Comparison of ENCODE assay signal across 17 cellular contexts in genomic region chr16:21104124-21104860, GRCh38. TPM values are rescaled to one million over a fixed set of nuclear protein-coding genes. Genes with fewer than 3 reads are reported as not detected.
A peak's percentile ranks its signal among the peaks of the same experiment; 100 is the strongest.
DNase-seq lines count a peak whose midpoint lies in the region; ATAC-seq, FAIRE-seq and TF ChIP-seq lines count a peak whose summit lies in the region.
"Had no signal": no experiment of that assay in that cellular context is flagged by ENCODE, and none has a peak within 500 bp of the region (broad histone marks: within the 10 kb centered on the region; RNA-seq: fewer than 3 reads in every experiment).

No MANE protein-coding gene starts in this region.

- H2AFZ ChIP-seq in H9 (ENCODE audit: low read length) (peak overlapping the region; percentile 51), K562 (ENCODE audit: low read depth, low read length) (no peak overlapping the region)

- no peak overlapping the region for H4K8ac ChIP-seq in H9 (replicated peaks; ENCODE audit: insufficient read length, low read depth, low read length)

- H3K14ac ChIP-seq in H9 (ENCODE audit: insufficient read depth, low read length) = no peak overlapping the region

- TF ChIP-seq POLR2A in K562 (conservative IDR thresholded peaks at IDR 0.05) = no peak

- H3K9ac ChIP-seq in H9 (ENCODE audit: extremely low read depth, insufficient read length, low read length) = no peak overlapping the region
- no peak overlapping the region for H3K9ac ChIP-seq in K562 (ENCODE audit: insufficient read depth in 1 of 2, low read depth in 2 of 2, low read length in 2 of 2)

- H3K4me1 ChIP-seq in H9 (ENCODE audit: insufficient read depth, low read length) (peaks cover 9% of the 10 kb centered on the region; the same call in 1 of the 2 replicates), K562 (replicated peaks in 1 of 2; ENCODE audit: control insufficient read depth in 2 of 2, insufficient read depth in 2 of 2, low read length in 2 of 2) (no peaks in the 10 kb centered on the region; a peak in 1 of 5 replicates)

- no peak overlapping the region for H3K4ac ChIP-seq in H9 (ENCODE audit: low read depth, low read length)

- H2AK5ac ChIP-seq in H9 (ENCODE audit: insufficient read length, low read length) = no peak overlapping the region

- H3K23me2 ChIP-seq in H9 (ENCODE audit: insufficient read length, low read depth, low read length, poor library complexity, severe bottlenecking) = no peaks in the 10 kb centered on the region

- in situ Hi-C loops in K562 (cut with MboI) = no loop called here

- H3T11ph ChIP-seq in H9 (ENCODE audit: low read length) = no peak overlapping the region

- no peaks in the 10 kb centered on the region for H3K9me1 ChIP-seq in K562 (ENCODE audit: control insufficient read depth, insufficient read depth, low read length)

- H3K4me3 Mint-ChIP-seq in H9 = no peak overlapping the region
- H3K4me3 Mint-ChIP-seq: CD14-positive monocyte; stimulated activated naive CD8-positive, alpha-beta T cell treated with anti-CD3 and anti-CD28 coated beads, Interleukin-15, amount 100 ng/mL, for 72 hours; T-helper 1 cell treated with Interleukin-12 subunit alpha and Interleukin-12 subunit beta and Interleukin-4 antibody, amounts not matched to agents 30 μg/mL and 1 μg/mL, for 36 hours had no signal

- no peak overlapping the region for H2BK120ac ChIP-seq in H9 (ENCODE audit: low read depth, low read length, poor library complexity, severe bottlenecking)

- ATAC-seq in K562 (no peak), GM21786 (IDR thresholded peaks at IDR 0.05; ENCODE audit: unreplicated experiment) (no peak), GM18520 (IDR thresholded peaks at IDR 0.05; ENCODE audit: unreplicated experiment) (no peak)
- ATAC-seq: stimulated activated naive CD8-positive, alpha-beta T cell treated with anti-CD3 and anti-CD28 coated beads, Interleukin-15, amount 100 ng/mL, for 72 hours had no signal

- no peak for TF ChIP-seq RAD21 in K562 (CRISPR knock-in tag; conservative IDR thresholded peaks at IDR 0.05 in 1 of 2, IDR thresholded peaks at IDR 0.05 in 1 of 2)

- TF ChIP-seq CTCF in AG10803 (conservative IDR thresholded peaks at IDR 0.05; ENCODE audit: low read length) (no peak), H9 (conservative IDR thresholded peaks at IDR 0.05) (no peak), K562 (IDR thresholded peaks at IDR 0.05 in 2 of 3, conservative IDR thresholded peaks at IDR 0.05 in 1 of 3; ENCODE audit: insufficient read depth in 2 of 3, low read depth in 1 of 3, low read length in 3 of 3) (no peak)

- no peak overlapping the region for H2BK5ac ChIP-seq in H9 (ENCODE audit: insufficient read length, low read length)

- no peak overlapping the region for H4K5ac ChIP-seq in H9 (ENCODE audit: insufficient read length, low read depth, low read length)

- CTCF ChIA-PET in K562 (lab: Yijun Ruan, JAX; ENCODE audit: low intra/inter-chr PET ratio) = no interaction called here

- H2BK15ac ChIP-seq in H9 (ENCODE audit: low read depth, low read length) = no peak overlapping the region

- H3K27me3 ChIP-seq in H9 (ENCODE audit: insufficient read depth, low read length) = no peaks in the 10 kb centered on the region
- peaks cover 17 to 23% of the 10 kb centered on the region in 2 experiments for H3K27me3 ChIP-seq in K562 (ENCODE audit: control insufficient read depth in 2 of 2, insufficient read depth in 2 of 2, low read length in 2 of 2)
- H3K27me3 ChIP-seq: ovary had no signal

- H3K9me3 ChIP-seq in H9 (ENCODE audit: control insufficient read depth, low read depth, low read length) = no peaks in the 10 kb centered on the region
- H3K9me3 ChIP-seq in K562 (replicated peaks; ENCODE audit: control insufficient read depth, insufficient read depth, low read depth, low read length) = no peaks in the 10 kb centered on the region
- H3K9me3 ChIP-seq: ovary had no signal

- no peaks in the 10 kb centered on the region for H4K20me1 ChIP-seq in H9 (ENCODE audit: control insufficient read depth, insufficient read depth, insufficient read length)
- no peaks in the 10 kb centered on the region for H4K20me1 ChIP-seq in K562 (replicated peaks; ENCODE audit: control insufficient read depth, insufficient read depth, low read length)

- H3K27me3 Mint-ChIP-seq in H9 (ENCODE audit: low read depth) = no peaks in the 10 kb centered on the region

- H3K79me2 ChIP-seq in H9 (ENCODE audit: insufficient read depth, low read length) = no peaks in the 10 kb centered on the region
- H3K79me2 ChIP-seq in K562 (ENCODE audit: control insufficient read depth, insufficient read depth, low read length) = no peaks in the 10 kb centered on the region

- no peak overlapping the region for H4K91ac ChIP-seq in H9 (ENCODE audit: insufficient read length, low read depth, low read length)

- no peak overlapping the region for H3K4me3 ChIP-seq in AG10803 (ENCODE audit: low read length)
- no peak overlapping the region for H3K4me3 ChIP-seq in K562
- H3K4me3 ChIP-seq: ovary had no signal

- peaks cover 17 to 23% of the 10 kb centered on the region in 2 experiments for H3K4me1 Mint-ChIP-seq in H9
- H3K4me1 Mint-ChIP-seq: CD14-positive monocyte; stimulated activated naive CD8-positive, alpha-beta T cell treated with anti-CD3 and anti-CD28 coated beads, Interleukin-15, amount 100 ng/mL, for 72 hours had no signal

- H3K36me3 ChIP-seq in K562 (ENCODE audit: control insufficient read depth, insufficient read depth, low read length) = no peaks in the 10 kb centered on the region
- H3K36me3 ChIP-seq: ovary had no signal

- no peak overlapping the region for H3K23ac ChIP-seq in H9 (ENCODE audit: insufficient read length, low read depth, low read length)

- H3K27ac ChIP-seq in H9 (ENCODE audit: insufficient read length, low read depth, low read length) (no peak overlapping the region), K562 (ENCODE audit: extremely low read depth, low read depth, low read length) (no peak overlapping the region)
- H3K27ac ChIP-seq: ovary had no signal

- DNase-seq in AG10803 (ENCODE audit: low read depth) (peak; percentile 70), H9 (no peak), K562 (ENCODE audit: extremely low read depth in 1 of 4, low spot score in 3 of 4) (no peak), left kidney (ENCODE audit: low read depth, low spot score) (peak; percentile 75), NCI-H2107 (lab: John Stamatoyannopoulos, UW) (no peak), HTR-8/SVneo (ENCODE audit: insufficient read length, low spot score) (no peak)
- DNase-seq: activated CD4-positive, alpha-beta T cell treated with anti-CD3 and anti-CD28 coated beads, Interleukin-2, amount 50 U/mL, for 4 hours; glutamatergic neuron; NCI-H1436; ovary; stimulated activated naive CD8-positive, alpha-beta T cell treated with anti-CD3 and anti-CD28 coated beads, Interleukin-15, amount 100 ng/mL, for 72 hours had no signal

- no peak for TF ChIP-seq EP300 in K562 (IDR thresholded peaks at IDR 0.05; ENCODE audit: low read length)

- H3K4me2 ChIP-seq in H9 (ENCODE audit: insufficient read depth, insufficient read length, low read length) (no peak overlapping the region), K562 (ENCODE audit: insufficient read depth, low read length) (no peak overlapping the region)

- no peak overlapping the region for H3K27ac Mint-ChIP-seq in H9
- H3K27ac Mint-ChIP-seq: CD14-positive monocyte; stimulated activated naive CD8-positive, alpha-beta T cell treated with anti-CD3 and anti-CD28 coated beads, Interleukin-15, amount 100 ng/mL, for 72 hours; T-helper 1 cell treated with Interleukin-12 subunit alpha and Interleukin-12 subunit beta and Interleukin-4 antibody, amounts not matched to agents 30 μg/mL and 1 μg/mL, for 36 hours had no signal

- H3K36me3 Mint-ChIP-seq in H9 (ENCODE audit: insufficient read depth in 1 of 3, low read depth in 3 of 3) = no peaks in the 10 kb centered on the region
- H3K36me3 Mint-ChIP-seq: CD14-positive monocyte had no signal

- FAIRE-seq in K562 (lab: Jason Lieb, UNC) = no peak
- no peak for FAIRE-seq in HTR-8/SVneo (lab: Jason Lieb, UNC)
- FAIRE-seq: colon had no signal

- intact Hi-C loops in K562 (cut with micrococcal nuclease) = no loop called here

- no peak overlapping the region for H2BK12ac ChIP-seq in H9 (ENCODE audit: insufficient read length, low read depth, low read length)

- no CpG with 5 or more reads among the region's 8 CpGs for WGBS in H9 (ENCODE audit: extremely low coverage, insufficient read length, low lambda C conversion rate)
- WGBS in K562 (ENCODE audit: insufficient coverage, low coverage, missing lambda C conversion rate) = 1% methylated on average over 8 of the region's 8 CpGs

- POLR2A ChIA-PET in K562 (lab: Yijun Ruan, JAX) = no interaction called here

- no peak overlapping the region for H2BK20ac ChIP-seq in H9 (ENCODE audit: low read depth, low read length, poor library complexity, severe bottlenecking)

- no peak overlapping the region for H3K56ac ChIP-seq in H9 (ENCODE audit: insufficient read length, low read depth, low read length)

- no peaks in the 10 kb centered on the region for H3K9me3 Mint-ChIP-seq in H9
- H3K9me3 Mint-ChIP-seq: CD14-positive monocyte; stimulated activated naive CD8-positive, alpha-beta T cell treated with anti-CD3 and anti-CD28 coated beads, Interleukin-15, amount 100 ng/mL, for 72 hours; T-helper 1 cell treated with Interleukin-12 subunit alpha and Interleukin-12 subunit beta and Interleukin-4 antibody, amounts not matched to agents 30 μg/mL and 1 μg/mL, for 36 hours had no signal

- H3K79me1 ChIP-seq in H9 (ENCODE audit: insufficient read depth, low read depth, low read length, poor library complexity, severe bottlenecking) = no peaks in the 10 kb centered on the region

- BruUV-seq in K562 (replicated peaks; lab: Mats Ljungman, UMichigan) = no TSS peak

- no peak overlapping the region for H3K18ac ChIP-seq in H9 (ENCODE audit: insufficient read length, low read depth, low read length)

RNA-seq across cellular contexts. Expression of gene DNAH3, which starts 46.4 kb away (rescaled TPM):
- total RNA-seq in H9 (2021) (0.22 and 0.24 TPM in 2 replicates), K562 (2014; rRNA removed) (0.12 and 0.50 TPM in 2 replicates), K562 (2014; rRNA removed; fragmentation: Illumina TruSeq; extraction: Trizol) (0.38 and 0.44 TPM in 2 replicates), K562 (2015; rRNA removed; fragmentation: Illumina TruSeq; extraction: Trizol) (0.40 and 0.45 TPM in 2 replicates), K562 (2021) (0.33 and 0.49 TPM in 2 replicates)
- 0.49 and 1.1 TPM in 2 replicates for total RNA-seq in K562 (2011; cell fraction: chromatin; rRNA removed; ENCODE audit: low replicate concordance)
- total RNA-seq in K562 (2011; cell fraction: nucleolus; rRNA removed) = 0.26 and 0.50 TPM in 2 replicates
- total RNA-seq in K562 (2011; cell fraction: nucleoplasm; rRNA removed) = 0.22 and 0.31 TPM in 2 replicates
- polyA plus RNA-seq in K562 (2011; rRNA removed) (0.14 and 0.32 TPM in 2 replicates), K562 (2014; fragmentation: Illumina TruSeq; extraction: Trizol) (0.36 and 0.39 TPM in 2 replicates), K562 (2014; fragmentation: Nextera tagmentation; extraction: Ambion mirVana) (under 1 TPM; 0.65 to 0.84 TPM), K562 (2014; rRNA removed) (0.53 and 0.94 TPM in 2 replicates)
- polyA plus RNA-seq in K562 (2011; cell fraction: cytosol; rRNA removed) = 0.12 and 0.15 TPM in 2 replicates
- 0.37 and 0.94 TPM in 2 replicates for polyA plus RNA-seq in K562 (2011; cell fraction: nucleus; rRNA removed)
- 0.47 and 1.4 TPM in 2 replicates for polyA plus RNA-seq in K562 (2012)
- polyA minus RNA-seq in K562 (2011; rRNA and poly(A)+ RNA removed) = 0.30 and 0.63 TPM in 2 replicates
- not detected in 2 replicates for polyA minus RNA-seq in K562 (2011; cell fraction: cytosol; rRNA and poly(A)+ RNA removed)
- polyA minus RNA-seq in K562 (2011; cell fraction: nucleus; rRNA and poly(A)+ RNA removed) = 0.22 and 0.40 TPM in 2 replicates
- total RNA-seq: lung microvascular endothelial cell had no signal
- polyA plus RNA-seq: CD14-positive monocyte had no signal

RNA-seq across cellular contexts. Expression of gene LDAF1, which starts 54.2 kb away (rescaled TPM):
- total RNA-seq in H9 (2021) = 18.7 and 22.6 TPM in 2 replicates
- total RNA-seq in K562 (2011; cell fraction: chromatin; rRNA removed; ENCODE audit: low replicate concordance) = 9.6 and 10.6 TPM in 2 replicates
- total RNA-seq in K562 (2011; cell fraction: nucleolus; rRNA removed) = 17.2 and 17.6 TPM in 2 replicates
- 11.7 and 12.3 TPM in 2 replicates for total RNA-seq in K562 (2011; cell fraction: nucleoplasm; rRNA removed)
- total RNA-seq in K562 (2014; rRNA removed) = 7.3 and 9.3 TPM in 2 replicates
- 12.6 and 15.3 TPM in 2 replicates for total RNA-seq in K562 (2014; rRNA removed; fragmentation: Illumina TruSeq; extraction: Trizol)
- 7.0 and 7.4 TPM in 2 replicates for total RNA-seq in K562 (2015; rRNA removed; fragmentation: Illumina TruSeq; extraction: Trizol)
- total RNA-seq in K562 (2021) = 11.8 and 13.1 TPM in 2 replicates
- 10.4 and 15.0 TPM in 2 replicates for polyA plus RNA-seq in K562 (2011; rRNA removed)
- polyA plus RNA-seq in K562 (2011; cell fraction: cytosol; rRNA removed) = 12.6 and 17.0 TPM in 2 replicates
- polyA plus RNA-seq in K562 (2011; cell fraction: nucleus; rRNA removed) = 4.7 and 8.8 TPM in 2 replicates
- 11.8 and 19.0 TPM in 2 replicates for polyA plus RNA-seq in K562 (2012)
- polyA plus RNA-seq in K562 (2014; fragmentation: Illumina TruSeq; extraction: Trizol) = 11.9 and 12.5 TPM in 2 replicates
- 10 to 100 TPM; 13.7 to 20.1 TPM for polyA plus RNA-seq in K562 (2014; fragmentation: Nextera tagmentation; extraction: Ambion mirVana)
- polyA plus RNA-seq in K562 (2014; rRNA removed) = 7.5 and 7.7 TPM in 2 replicates
- 20.8 and 21.2 TPM in 2 replicates for polyA minus RNA-seq in K562 (2011; rRNA and poly(A)+ RNA removed)
- 11.4 and 11.6 TPM in 2 replicates for polyA minus RNA-seq in K562 (2011; cell fraction: cytosol; rRNA and poly(A)+ RNA removed)
- 6.6 and 9.1 TPM in 2 replicates for polyA minus RNA-seq in K562 (2011; cell fraction: nucleus; rRNA and poly(A)+ RNA removed)

Comparison
In these comparisons a context has a peak if more than half of its experiments do, and no peak if none do; other contexts are left out.
1. DNase-seq: peak in AG10803 (single experiment) and left kidney (single experiment); none in H9 (single experiment), K562 (0 of 4), NCI-H2107 (single experiment) and HTR-8/SVneo (single experiment).